Comparison of ENCODE assay signal across 9 cellular contexts in genomic region chr12:96425321-96425720, GRCh38. TPM values are rescaled to one million over a fixed set of nuclear protein-coding genes. Genes with fewer than 3 reads are reported as not detected.
A peak's percentile ranks its signal among the peaks of the same experiment; 100 is the strongest.
DNase-seq lines count a peak whose midpoint lies in the region; ATAC-seq and TF ChIP-seq lines count a peak whose summit lies in the region.
"Had no signal": no experiment of that assay in that cellular context is flagged by ENCODE, and none has a peak within 500 bp of the region (broad histone marks: within the 10 kb centered on the region; RNA-seq: fewer than 3 reads in every experiment).

No MANE protein-coding gene starts in this region.

- H3K27ac Mint-ChIP-seq in activated CD4-positive, alpha-beta T cell treated with anti-CD3 and anti-CD28 coated beads, Interleukin-2, amount 10 ng/mL, durations not matched to agents 24 days and 14 days: peak overlapping the region; percentile 77
- H3K27ac Mint-ChIP-seq in activated naive CD4-positive, alpha-beta T cell treated with anti-CD3 and anti-CD28 coated beads, Interleukin-2, amount 10 ng/mL, durations not matched to agents 7 days and 5 days: peak overlapping the region; percentile 6

- H3K9ac ChIP-seq in skeletal muscle satellite cell (ENCODE audit: low read depth, low read length): peak overlapping the region; percentile 84

- H3K9me3 Mint-ChIP-seq in activated CD4-positive, alpha-beta T cell treated with anti-CD3 and anti-CD28 coated beads, Interleukin-2, amount 10 ng/mL, durations not matched to agents 24 days and 14 days: no peaks in the 10 kb centered on the region
- H3K9me3 Mint-ChIP-seq in activated naive CD4-positive, alpha-beta T cell treated with anti-CD3 and anti-CD28 coated beads, Interleukin-2, amount 10 ng/mL, durations not matched to agents 7 days and 5 days: no peaks in the 10 kb centered on the region

- H3K27me3 ChIP-seq in skeletal muscle satellite cell (ENCODE audit: control insufficient read depth, insufficient read depth, low read length) (no peaks in the 10 kb centered on the region), ascending aorta (no peaks in the 10 kb centered on the region), spleen (replicated peaks in 1 of 7) (no peaks in the 10 kb centered on the region)

- peak overlapping the region; percentile 43 for H3K4me3 Mint-ChIP-seq in activated CD4-positive, alpha-beta T cell treated with anti-CD3 and anti-CD28 coated beads, Interleukin-2, amount 10 ng/mL, durations not matched to agents 24 days and 14 days
- no peak overlapping the region for H3K4me3 Mint-ChIP-seq in activated naive CD4-positive, alpha-beta T cell treated with anti-CD3 and anti-CD28 coated beads, Interleukin-2, amount 10 ng/mL, durations not matched to agents 7 days and 5 days

- H3K36me3 ChIP-seq in skeletal muscle satellite cell (ENCODE audit: insufficient read depth, low read length): no peaks in the 10 kb centered on the region
- H3K36me3 ChIP-seq in ascending aorta: no peaks in the 10 kb centered on the region
- H3K36me3 ChIP-seq in spleen: no peaks in the 10 kb centered on the region

- peak; percentile 80 for ATAC-seq in HG03439 (IDR thresholded peaks at IDR 0.05; ENCODE audit: unreplicated experiment)

- H3K4me1 Mint-ChIP-seq in activated CD4-positive, alpha-beta T cell treated with anti-CD3 and anti-CD28 coated beads, Interleukin-2, amount 10 ng/mL, durations not matched to agents 24 days and 14 days: peaks cover 47% of the 10 kb centered on the region
- peaks cover 56% of the 10 kb centered on the region for H3K4me1 Mint-ChIP-seq in activated naive CD4-positive, alpha-beta T cell treated with anti-CD3 and anti-CD28 coated beads, Interleukin-2, amount 10 ng/mL, durations not matched to agents 7 days and 5 days

- no peak for TF ChIP-seq POLR2A in spleen (IDR thresholded peaks at IDR 0.05)

- H3K4me3 ChIP-seq in skeletal muscle satellite cell (ENCODE audit: low read length) (peak overlapping the region; percentile 13), ascending aorta (no peak overlapping the region), spleen (no peak overlapping the region)

- peak; percentile 72 for DNase-seq in activated CD4-positive, alpha-beta T cell treated with anti-CD3 and anti-CD28 coated beads, Interleukin-2, amount 10 ng/mL, durations not matched to agents 24 days and 14 days
- no peak for DNase-seq in activated CD4-positive, alpha-beta T cell treated with anti-CD3 and anti-CD28 coated beads for 1 hour
- peak; percentile 28 for DNase-seq in activated naive CD4-positive, alpha-beta T cell treated with anti-CD3 and anti-CD28 coated beads, Interleukin-2, amount 10 ng/mL, durations not matched to agents 7 days and 5 days
- DNase-seq in DMS114 treated with DMSO at 0.1 percent for 48 hours (lab: John Stamatoyannopoulos, UW; ENCODE audit: unreplicated experiment) (no peak), ascending aorta (ENCODE audit: low spot score in 2 of 2) (no peak), spleen (no peak)
- DNase-seq: AML-193 had no signal

- intact Hi-C loops in activated CD4-positive, alpha-beta T cell treated with anti-CD3 and anti-CD28 coated beads, Interleukin-2, amount 10 ng/mL, durations not matched to agents 24 days and 14 days (cut with micrococcal nuclease): loop anchor here (1.0 to 5.0 kb wide), 7 partner anchors 9 to 378 kb away; no protein-coding TSS in a partner anchor
- intact Hi-C loops in ascending aorta (cut with DNase I) (no loop called here), spleen (cut with DNase I; ENCODE audit: low total_unique reads) (no loop called here)

- peak overlapping the region; percentile 61 for H3K4me2 ChIP-seq in skeletal muscle satellite cell (ENCODE audit: low read length)

- H3K36me3 Mint-ChIP-seq in activated CD4-positive, alpha-beta T cell treated with anti-CD3 and anti-CD28 coated beads, Interleukin-2, amount 10 ng/mL, durations not matched to agents 24 days and 14 days (ENCODE audit: low read depth): no peaks in the 10 kb centered on the region
- no peaks in the 10 kb centered on the region for H3K36me3 Mint-ChIP-seq in activated naive CD4-positive, alpha-beta T cell treated with anti-CD3 and anti-CD28 coated beads, Interleukin-2, amount 10 ng/mL, durations not matched to agents 7 days and 5 days

- CTCF ChIA-PET in activated naive CD4-positive, alpha-beta T cell treated with anti-CD3 and anti-CD28 coated beads, Interleukin-2, amount 10 ng/mL, durations not matched to agents 7 days and 5 days (lab: Charles Lee): interaction anchor here (1.1 to 1.6 kb wide), 3 partner anchors 20 to 26 kb away, joined by 3 read pairs; no protein-coding TSS in a partner anchor

- no peak for TF ChIP-seq CTCF in ascending aorta (IDR thresholded peaks at IDR 0.05)
- no peak for TF ChIP-seq CTCF in spleen (IDR thresholded peaks at IDR 0.05 in 8 of 11, conservative IDR thresholded peaks at IDR 0.05 in 3 of 11)

- 57 to 84% (median 72%) methylated on average over 3 of the region's 3 CpGs for WGBS in spleen, 5 donors

- no peaks in the 10 kb centered on the region for H3K9me3 ChIP-seq in skeletal muscle satellite cell (replicated peaks; ENCODE audit: low read length)
- no peaks in the 10 kb centered on the region for H3K9me3 ChIP-seq in ascending aorta
- no peaks in the 10 kb centered on the region for H3K9me3 ChIP-seq in spleen

- H3K27ac ChIP-seq in ascending aorta: no peak overlapping the region
- H3K27ac ChIP-seq in spleen: no peak overlapping the region

- H3K27me3 Mint-ChIP-seq in activated CD4-positive, alpha-beta T cell treated with anti-CD3 and anti-CD28 coated beads, Interleukin-2, amount 10 ng/mL, durations not matched to agents 24 days and 14 days: no peaks in the 10 kb centered on the region
- H3K27me3 Mint-ChIP-seq in activated naive CD4-positive, alpha-beta T cell treated with anti-CD3 and anti-CD28 coated beads, Interleukin-2, amount 10 ng/mL, durations not matched to agents 7 days and 5 days: no peaks in the 10 kb centered on the region

- H3K4me1 ChIP-seq in skeletal muscle satellite cell (ENCODE audit: control insufficient read depth, insufficient read depth, low read length) (peaks cover 55% of the 10 kb centered on the region), ascending aorta (no peaks in the 10 kb centered on the region), spleen (peaks cover 0 to 14% (median 11%) of the 10 kb centered on the region in 6 donors)

RNA-seq across cellular contexts. Expression of gene CDK17, which starts 25.1 kb away (rescaled TPM):
- total RNA-seq in activated CD4-positive, alpha-beta T cell treated with anti-CD3 and anti-CD28 coated beads, Interleukin-2, amount 10 ng/mL, durations not matched to agents 24 days and 14 days: 28.0 and 30.5 TPM in 2 replicates
- 48.3 and 56.0 TPM in 2 replicates for total RNA-seq in skeletal muscle satellite cell (2012; rRNA removed)
- total RNA-seq in ascending aorta (49.7 TPM), spleen (100 to 1,000 TPM in 1 of 7 donors, 10 to 100 TPM in 6; 56.6 to 108 (median 71.6) TPM)
- 10 to 100 TPM; 12.9 to 18.0 (median 15.8) TPM for polyA plus RNA-seq in spleen

Comparison
In these comparisons a context has a peak if more than half of its experiments do, and no peak if none do; other contexts are left out.
1. DNase-seq: peak in activated CD4-positive, alpha-beta T cell treated with anti-CD3 and anti-CD28 coated beads, Interleukin-2, amount 10 ng/mL, durations not matched to agents 24 days and 14 days (single experiment) and activated naive CD4-positive, alpha-beta T cell treated with anti-CD3 and anti-CD28 coated beads, Interleukin-2, amount 10 ng/mL, durations not matched to agents 7 days and 5 days (single experiment); none in activated CD4-positive, alpha-beta T cell treated with anti-CD3 and anti-CD28 coated beads for 1 hour (single experiment), DMS114 treated with DMSO at 0.1 percent for 48 hours (single experiment), ascending aorta (0 of 2) and spleen (single experiment).